ENCODE assay signal across 8 cellular contexts in genomic region chr6:149319413-149319812, GRCh38. TPM values are rescaled to one million over a fixed set of nuclear protein-coding genes. Genes with fewer than 3 reads are reported as not detected.
DNase-seq lines count a peak whose midpoint lies in the region; ATAC-seq and TF ChIP-seq lines count a peak whose summit lies in the region.

No MANE protein-coding gene starts in this region.

- intact Hi-C loops in activated CD4-positive, alpha-beta T cell treated with anti-CD3 and anti-CD28 coated beads, Interleukin-2, amount 10 ng/mL, durations not matched to agents 24 days and 14 days (cut with micrococcal nuclease) = loop anchor here (1.0 to 5.0 kb wide), 10 partner anchors 49 to 286 kb away; no protein-coding TSS in a partner anchor
- intact Hi-C loops in ascending aorta (cut with DNase I) = loop anchor here (5.0 to 10.0 kb wide), 4 partner anchors 83 to 575 kb away; partner anchors contain the start of genes PPIL4, SUMO4 and UST
- intact Hi-C loops in left lung (cut with DNase I) = loop anchor here in 1 of 2 donors (10.0 kb wide), 1 partner anchor 55 kb away; no protein-coding TSS in a partner anchor

- ATAC-seq in left lung (no peak), GM19035 (IDR thresholded peaks at IDR 0.05; ENCODE audit: unreplicated experiment) (no peak)

- H3K4me1 ChIP-seq in ascending aorta (peaks cover under 1 to 18% of the 10 kb centered on the region in 2 donors), left lung (peaks cover 8 to 57% of the 10 kb centered on the region in 2 donors)

- H3K4me1 Mint-ChIP-seq in activated CD4-positive, alpha-beta T cell treated with anti-CD3 and anti-CD28 coated beads, Interleukin-2, amount 10 ng/mL, durations not matched to agents 24 days and 14 days = peaks cover 42% of the 10 kb centered on the region

- H3K9me3 ChIP-seq in ascending aorta (no peaks in the 10 kb centered on the region), left lung (no peaks in the 10 kb centered on the region)

- H3K36me3 ChIP-seq in ascending aorta = no peaks in the 10 kb centered on the region
- H3K36me3 ChIP-seq in left lung = no peaks in the 10 kb centered on the region

- H3K4me3 ChIP-seq in ascending aorta = peak overlapping the region; percentile 72 to 86
- peak overlapping the region; percentile 81 to 82 for H3K4me3 ChIP-seq in left lung

- no peaks in the 10 kb centered on the region for H3K27me3 Mint-ChIP-seq in activated CD4-positive, alpha-beta T cell treated with anti-CD3 and anti-CD28 coated beads, Interleukin-2, amount 10 ng/mL, durations not matched to agents 24 days and 14 days

- peaks cover 43% of the 10 kb centered on the region for H3K36me3 Mint-ChIP-seq in activated CD4-positive, alpha-beta T cell treated with anti-CD3 and anti-CD28 coated beads, Interleukin-2, amount 10 ng/mL, durations not matched to agents 24 days and 14 days (ENCODE audit: low read depth)

- no peaks in the 10 kb centered on the region for H3K9me3 Mint-ChIP-seq in activated CD4-positive, alpha-beta T cell treated with anti-CD3 and anti-CD28 coated beads, Interleukin-2, amount 10 ng/mL, durations not matched to agents 24 days and 14 days

- H3K27ac ChIP-seq in ascending aorta = peak overlapping the region; percentile 95 to 99
- peak overlapping the region; percentile 96 to 98 for H3K27ac ChIP-seq in left lung
- peak overlapping the region; percentile 72 for H3K27ac ChIP-seq in temporal lobe (ENCODE audit: low read depth, low read length)

- peak overlapping the region; percentile 91 for H3K4me3 Mint-ChIP-seq in activated CD4-positive, alpha-beta T cell treated with anti-CD3 and anti-CD28 coated beads, Interleukin-2, amount 10 ng/mL, durations not matched to agents 24 days and 14 days

- TF ChIP-seq CTCF in ascending aorta (IDR thresholded peaks at IDR 0.05) (no peak), left lung (IDR thresholded peaks at IDR 0.05) (no peak)

- no peak for DNase-seq in activated CD4-positive, alpha-beta T cell treated with anti-CD3 and anti-CD28 coated beads, Interleukin-2, amount 10 ng/mL, durations not matched to agents 24 days and 14 days
- DNase-seq in activated CD4-positive, alpha-beta T cell treated with anti-CD3 and anti-CD28 coated beads, Interleukin-2, amount 50 U/mL, for 48 hours = no peak
- no peak for DNase-seq in ascending aorta (ENCODE audit: low spot score in 2 of 2)
- no peak for DNase-seq in left lung
- no peak for DNase-seq in glomerular visceral epithelial cell (ENCODE audit: extremely low spot score)
- DNase-seq in AG08396 (ENCODE audit: low spot score) = no peak

- peak overlapping the region; percentile 99 for H3K27ac Mint-ChIP-seq in activated CD4-positive, alpha-beta T cell treated with anti-CD3 and anti-CD28 coated beads, Interleukin-2, amount 10 ng/mL, durations not matched to agents 24 days and 14 days

- no peaks in the 10 kb centered on the region for H3K27me3 ChIP-seq in ascending aorta
- H3K27me3 ChIP-seq in left lung = no peaks in the 10 kb centered on the region

RNA-seq across cellular contexts. Expression of gene TAB2, which starts 1.9 kb away (rescaled TPM):
- total RNA-seq in activated CD4-positive, alpha-beta T cell treated with anti-CD3 and anti-CD28 coated beads, Interleukin-2, amount 10 ng/mL, durations not matched to agents 24 days and 14 days = 135 and 136 TPM in 2 replicates
- total RNA-seq in ascending aorta (55.2 TPM), left lung (10 to 100 TPM; 49.3 to 51.2 TPM), temporal lobe (36.6 TPM)
